ENCODE assay signal across 9 cellular contexts in genomic region chr19:40416918-40417713, GRCh38. TPM values are rescaled to one million over a fixed set of nuclear protein-coding genes. Genes with fewer than 3 reads are reported as not detected.
A peak's percentile ranks its signal among the peaks of the same experiment; 100 is the strongest.
DNase-seq lines count a peak whose midpoint lies in the region; ATAC-seq and TF ChIP-seq lines count a peak whose summit lies in the region.
"Had no signal": no experiment of that assay in that cellular context is flagged by ENCODE, and none has a peak within 500 bp of the region (broad histone marks: within the 10 kb centered on the region; RNA-seq: fewer than 3 reads in every experiment).

No MANE protein-coding gene starts in this region.

- ATAC-seq in GM18909 (IDR thresholded peaks at IDR 0.05; ENCODE audit: poor library complexity, unreplicated experiment) = peak; percentile 24
- no peak for ATAC-seq in HG03139 (IDR thresholded peaks at IDR 0.05; ENCODE audit: unreplicated experiment)

- no peaks in the 10 kb centered on the region for H3K27me3 ChIP-seq in smooth muscle cell (ENCODE audit: low read depth)

- H2AFZ ChIP-seq in smooth muscle cell (ENCODE audit: low read depth) = no peak overlapping the region

- no peak overlapping the region for H3K4me2 ChIP-seq in smooth muscle cell

- no peak for DNase-seq in T-helper 2 cell treated with Interferon-gamma antibody and Interleukin-4, amounts not matched to agents 5 μg/mL and 100 μg/mL, for 36 hours (ENCODE audit: low spot score)
- no peak for DNase-seq in glutamatergic neuron
- DNase-seq in smooth muscle cell (lab: John Stamatoyannopoulos, UW; ENCODE audit: unreplicated experiment) = no peak
- no peak for DNase-seq in activated CD4-positive, CD25-positive, alpha-beta regulatory T cell (lab: John Stamatoyannopoulos, UW)
- DNase-seq in stimulated activated naive CD4-positive, alpha-beta T cell treated with Interleukin-2 at 50 U/mL for 16 hours (lab: John Stamatoyannopoulos, UW) = no peak
- no peak for DNase-seq in globus pallidus (ENCODE audit: low spot score)

- H3K36me3 ChIP-seq in smooth muscle cell (ENCODE audit: low read depth) = no peaks in the 10 kb centered on the region

- TF ChIP-seq CTCF in glutamatergic neuron (IDR thresholded peaks at IDR 0.05; ENCODE audit: partially characterized antibody, unreplicated experiment) (no peak), smooth muscle cell (IDR thresholded peaks at IDR 0.05; ENCODE audit: borderline replicate concordance, insufficient read depth, poor library complexity, severe bottlenecking) (no peak)

- peak overlapping the region; percentile 74 for H3K27ac Mint-ChIP-seq in T-helper 2 cell treated with Interferon-gamma antibody and Interleukin-4, amounts not matched to agents 5 μg/mL and 100 μg/mL, for 36 hours
- H3K27ac Mint-ChIP-seq in glutamatergic neuron (ENCODE audit: unreplicated experiment) = peak overlapping the region; percentile 30
- H3K27ac Mint-ChIP-seq: activated naive CD8-positive, alpha-beta T cell had no signal

- H3K9ac ChIP-seq in smooth muscle cell (ENCODE audit: low read depth) = no peak overlapping the region

- H4K20me1 ChIP-seq in smooth muscle cell (ENCODE audit: low read depth) = peaks cover 5% of the 10 kb centered on the region

- 34% methylated on average over 11 of the region's 16 CpGs for WGBS in smooth muscle cell (ENCODE audit: low lambda C conversion rate)

- no peaks in the 10 kb centered on the region for H3K9me3 ChIP-seq in smooth muscle cell (replicated peaks; ENCODE audit: low read depth)

- H3K4me3 Mint-ChIP-seq in T-helper 2 cell treated with Interferon-gamma antibody and Interleukin-4, amounts not matched to agents 5 μg/mL and 100 μg/mL, for 36 hours = peak overlapping the region; percentile 15
- no peak overlapping the region for H3K4me3 Mint-ChIP-seq in glutamatergic neuron (ENCODE audit: unreplicated experiment)
- H3K4me3 Mint-ChIP-seq: activated naive CD8-positive, alpha-beta T cell had no signal

- H3K36me3 Mint-ChIP-seq in T-helper 2 cell treated with Interferon-gamma antibody and Interleukin-4, amounts not matched to agents 5 μg/mL and 100 μg/mL, for 36 hours (ENCODE audit: low read depth) = peaks cover 3% of the 10 kb centered on the region
- no peaks in the 10 kb centered on the region for H3K36me3 Mint-ChIP-seq in glutamatergic neuron (ENCODE audit: unreplicated experiment)
- H3K36me3 Mint-ChIP-seq: activated naive CD8-positive, alpha-beta T cell had no signal

- peaks cover 20% of the 10 kb centered on the region for H3K4me1 ChIP-seq in smooth muscle cell (ENCODE audit: low read depth)

- H3K9me3 Mint-ChIP-seq in T-helper 2 cell treated with Interferon-gamma antibody and Interleukin-4, amounts not matched to agents 5 μg/mL and 100 μg/mL, for 36 hours = no peaks in the 10 kb centered on the region
- H3K9me3 Mint-ChIP-seq in glutamatergic neuron (ENCODE audit: unreplicated experiment) = peaks cover 6% of the 10 kb centered on the region

- H3K27ac ChIP-seq in smooth muscle cell (ENCODE audit: low read depth) = peak overlapping the region; percentile 75

- H3K4me3 ChIP-seq in smooth muscle cell = no peak overlapping the region

- peaks cover 25% of the 10 kb centered on the region for H3K4me1 Mint-ChIP-seq in T-helper 2 cell treated with Interferon-gamma antibody and Interleukin-4, amounts not matched to agents 5 μg/mL and 100 μg/mL, for 36 hours (ENCODE audit: low read depth)
- H3K4me1 Mint-ChIP-seq in glutamatergic neuron (ENCODE audit: low read depth, unreplicated experiment) = peaks cover 22% of the 10 kb centered on the region

- H3F3A ChIP-seq in smooth muscle cell (ENCODE audit: low read depth) = peaks cover 16% of the 10 kb centered on the region

- H3K27me3 Mint-ChIP-seq in T-helper 2 cell treated with Interferon-gamma antibody and Interleukin-4, amounts not matched to agents 5 μg/mL and 100 μg/mL, for 36 hours (ENCODE audit: low read depth) = no peaks in the 10 kb centered on the region
- peaks cover 3% of the 10 kb centered on the region for H3K27me3 Mint-ChIP-seq in glutamatergic neuron (ENCODE audit: unreplicated experiment)
- H3K27me3 Mint-ChIP-seq: activated naive CD8-positive, alpha-beta T cell had no signal

- peaks cover 7% of the 10 kb centered on the region for H3K79me2 ChIP-seq in smooth muscle cell (ENCODE audit: low read depth)

RNA-seq across cellular contexts. Expression of gene PRX, which starts 3.9 kb away (rescaled TPM):
- total RNA-seq in glutamatergic neuron (ENCODE audit: unreplicated experiment) (4.7 TPM), smooth muscle cell (3.3 and 4.4 TPM in 2 replicates)
- 2.9 and 3.9 TPM in 2 replicates for polyA plus RNA-seq in smooth muscle cell

RNA-seq across cellular contexts. Expression of gene SERTAD1, which starts 8.7 kb away (rescaled TPM):
- 3.6 TPM for total RNA-seq in glutamatergic neuron (ENCODE audit: unreplicated experiment)
- 44.0 and 44.9 TPM in 2 replicates for total RNA-seq in smooth muscle cell
- polyA plus RNA-seq in smooth muscle cell = 67.1 and 67.2 TPM in 2 replicates

RNA-seq across cellular contexts. Expression of gene SERTAD3, which starts 27.0 kb away (rescaled TPM):
- total RNA-seq in glutamatergic neuron (ENCODE audit: unreplicated experiment) (30.1 TPM), smooth muscle cell (40.4 and 43.1 TPM in 2 replicates)
- polyA plus RNA-seq in smooth muscle cell = 78.0 and 82.9 TPM in 2 replicates

RNA-seq across cellular contexts. Expression of gene HIPK4, which starts 27.1 kb away (rescaled TPM):
- total RNA-seq in glutamatergic neuron (ENCODE audit: unreplicated experiment) = not detected
- total RNA-seq in smooth muscle cell = not detected in 2 replicates
- 0.32 and 0.39 TPM in 2 replicates for polyA plus RNA-seq in smooth muscle cell

RNA-seq across cellular contexts. Expression of gene BLVRB, which starts 48.4 kb away (rescaled TPM):
- total RNA-seq in glutamatergic neuron (ENCODE audit: unreplicated experiment) (7.2 TPM), smooth muscle cell (49.1 and 50.3 TPM in 2 replicates)
- 86.4 and 95.4 TPM in 2 replicates for polyA plus RNA-seq in smooth muscle cell
